ENCODE assay signal across 1 cellular context in genomic region chr4:40205259-40206198, GRCh38.
TF ChIP-seq lines count a peak whose summit lies in the region.

No MANE protein-coding gene starts in this region.

TF ChIP-seq in K562, 482 proteins besides CTCF, POLR2A, EP300 and RAD21 (continued from another document and continues in another):
- TF ChIP-seq MLLT1 (IDR thresholded peaks at IDR 0.05) (peak; percentile 80 to 89), RBBP5 (IDR thresholded peaks at IDR 0.05; ENCODE audit: borderline replicate concordance, insufficient read depth, low read length, poor library complexity, severe bottlenecking) (no peak), ZNF41 (CRISPR knock-in tag; conservative IDR thresholded peaks at IDR 0.05) (no peak), BCOR (IDR thresholded peaks at IDR 0.05) (peak; percentile 47; the same call in 1 of the 2 replicates), ZNF561 (CRISPR knock-in tag; conservative IDR thresholded peaks at IDR 0.05) (no peak), COPS2 (conservative IDR thresholded peaks at IDR 0.05) (no peak), PTBP1 (IDR thresholded peaks at IDR 0.05; ENCODE audit: low read depth, low read length) (no peak), CAMTA2 (CRISPR knock-in tag; conservative IDR thresholded peaks at IDR 0.05) (no peak), HDAC2 (IDR thresholded peaks at IDR 0.05) (peak; percentile 78), NFRKB (IDR thresholded peaks at IDR 0.05; ENCODE audit: low read depth) (0 out of 2 replicates have a peak, but pooled peaks have one; percentile 75), RCOR1 (IDR thresholded peaks at IDR 0.05; ENCODE audit: borderline replicate concordance in 1 of 2, low read depth in 2 of 2, low read length in 2 of 2) (peak in 1 of 2 experiments; percentile 60; a peak in 1 of 4 replicates), RBM22 (IDR thresholded peaks at IDR 0.05; ENCODE audit: low read depth, low read length, poor library complexity, severe bottlenecking) (no peak), HEY1 (CRISPR knock-in tag; IDR thresholded peaks at IDR 0.05; ENCODE audit: borderline replicate concordance) (peak; percentile 80; the same call in 1 of the 2 replicates), ZNF165 (CRISPR knock-in tag; IDR thresholded peaks at IDR 0.05; ENCODE audit: borderline replicate concordance) (no peak), HIVEP1 (CRISPR knock-in tag; IDR thresholded peaks at IDR 0.05) (no peak), ETV1 (tag; conservative IDR thresholded peaks at IDR 0.05; ENCODE audit: low read depth) (peak; percentile 77), PHTF2 (CRISPR knock-in tag; IDR thresholded peaks at IDR 0.05) (no peak), PATZ1 (CRISPR knock-in tag; IDR thresholded peaks at IDR 0.05; ENCODE audit: borderline replicate concordance) (no peak), ZMIZ1 (IDR thresholded peaks at IDR 0.05; ENCODE audit: low read depth in 2 of 2, low read length in 2 of 2) (peak in 1 of 2 experiments; percentile 61; a peak in 2 of 4 replicates), POLR2AphosphoS2 (IDR thresholded peaks at IDR 0.05; ENCODE audit: low read length) (no peak; the same call in 1 of the 2 replicates), ELF2 (CRISPR knock-in tag; IDR thresholded peaks at IDR 0.05) (no peak), NFE2L1 (tag; IDR thresholded peaks at IDR 0.05; ENCODE audit: borderline replicate concordance, low read depth) (peak; percentile 8; the same call in 1 of the 2 replicates), FIP1L1 (IDR thresholded peaks at IDR 0.05; ENCODE audit: low read depth, low read length, poor library complexity, severe bottlenecking) (no peak), TGIF2 (CRISPR knock-in tag; IDR thresholded peaks at IDR 0.05) (no peak), BCLAF1 (IDR thresholded peaks at IDR 0.05; ENCODE audit: borderline replicate concordance in 1 of 2, control insufficient read depth in 1 of 2, low read depth in 2 of 2, low read length in 1 of 2) (no peak), YY1 (IDR thresholded peaks at IDR 0.05; ENCODE audit: borderline replicate concordance in 1 of 3, control insufficient read depth in 1 of 3, extremely low read depth in 1 of 3, insufficient read depth in 3 of 3, insufficient read length in 1 of 3, insufficient replicate concordance in 2 of 3, low read depth in 1 of 3, low read length in 2 of 3) (peak in 1 of 3 experiments; percentile 15), PTRF (tag; IDR thresholded peaks at IDR 0.05) (no peak)
- TF ChIP-seq, protein P1, sequence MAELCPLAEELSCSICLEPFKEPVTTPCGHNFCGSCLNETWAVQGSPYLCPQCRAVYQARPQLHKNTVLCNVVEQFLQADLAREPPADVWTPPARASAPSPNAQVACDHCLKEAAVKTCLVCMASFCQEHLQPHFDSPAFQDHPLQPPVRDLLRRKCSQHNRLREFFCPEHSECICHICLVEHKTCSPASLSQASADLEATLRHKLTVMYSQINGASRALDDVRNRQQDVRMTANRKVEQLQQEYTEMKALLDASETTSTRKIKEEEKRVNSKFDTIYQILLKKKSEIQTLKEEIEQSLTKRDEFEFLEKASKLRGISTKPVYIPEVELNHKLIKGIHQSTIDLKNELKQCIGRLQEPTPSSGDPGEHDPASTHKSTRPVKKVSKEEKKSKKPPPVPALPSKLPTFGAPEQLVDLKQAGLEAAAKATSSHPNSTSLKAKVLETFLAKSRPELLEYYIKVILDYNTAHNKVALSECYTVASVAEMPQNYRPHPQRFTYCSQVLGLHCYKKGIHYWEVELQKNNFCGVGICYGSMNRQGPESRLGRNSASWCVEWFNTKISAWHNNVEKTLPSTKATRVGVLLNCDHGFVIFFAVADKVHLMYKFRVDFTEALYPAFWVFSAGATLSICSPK (IDR thresholded peaks at IDR 0.05; ENCODE audit: borderline replicate concordance): no peak
- TF ChIP-seq, protein P2, sequence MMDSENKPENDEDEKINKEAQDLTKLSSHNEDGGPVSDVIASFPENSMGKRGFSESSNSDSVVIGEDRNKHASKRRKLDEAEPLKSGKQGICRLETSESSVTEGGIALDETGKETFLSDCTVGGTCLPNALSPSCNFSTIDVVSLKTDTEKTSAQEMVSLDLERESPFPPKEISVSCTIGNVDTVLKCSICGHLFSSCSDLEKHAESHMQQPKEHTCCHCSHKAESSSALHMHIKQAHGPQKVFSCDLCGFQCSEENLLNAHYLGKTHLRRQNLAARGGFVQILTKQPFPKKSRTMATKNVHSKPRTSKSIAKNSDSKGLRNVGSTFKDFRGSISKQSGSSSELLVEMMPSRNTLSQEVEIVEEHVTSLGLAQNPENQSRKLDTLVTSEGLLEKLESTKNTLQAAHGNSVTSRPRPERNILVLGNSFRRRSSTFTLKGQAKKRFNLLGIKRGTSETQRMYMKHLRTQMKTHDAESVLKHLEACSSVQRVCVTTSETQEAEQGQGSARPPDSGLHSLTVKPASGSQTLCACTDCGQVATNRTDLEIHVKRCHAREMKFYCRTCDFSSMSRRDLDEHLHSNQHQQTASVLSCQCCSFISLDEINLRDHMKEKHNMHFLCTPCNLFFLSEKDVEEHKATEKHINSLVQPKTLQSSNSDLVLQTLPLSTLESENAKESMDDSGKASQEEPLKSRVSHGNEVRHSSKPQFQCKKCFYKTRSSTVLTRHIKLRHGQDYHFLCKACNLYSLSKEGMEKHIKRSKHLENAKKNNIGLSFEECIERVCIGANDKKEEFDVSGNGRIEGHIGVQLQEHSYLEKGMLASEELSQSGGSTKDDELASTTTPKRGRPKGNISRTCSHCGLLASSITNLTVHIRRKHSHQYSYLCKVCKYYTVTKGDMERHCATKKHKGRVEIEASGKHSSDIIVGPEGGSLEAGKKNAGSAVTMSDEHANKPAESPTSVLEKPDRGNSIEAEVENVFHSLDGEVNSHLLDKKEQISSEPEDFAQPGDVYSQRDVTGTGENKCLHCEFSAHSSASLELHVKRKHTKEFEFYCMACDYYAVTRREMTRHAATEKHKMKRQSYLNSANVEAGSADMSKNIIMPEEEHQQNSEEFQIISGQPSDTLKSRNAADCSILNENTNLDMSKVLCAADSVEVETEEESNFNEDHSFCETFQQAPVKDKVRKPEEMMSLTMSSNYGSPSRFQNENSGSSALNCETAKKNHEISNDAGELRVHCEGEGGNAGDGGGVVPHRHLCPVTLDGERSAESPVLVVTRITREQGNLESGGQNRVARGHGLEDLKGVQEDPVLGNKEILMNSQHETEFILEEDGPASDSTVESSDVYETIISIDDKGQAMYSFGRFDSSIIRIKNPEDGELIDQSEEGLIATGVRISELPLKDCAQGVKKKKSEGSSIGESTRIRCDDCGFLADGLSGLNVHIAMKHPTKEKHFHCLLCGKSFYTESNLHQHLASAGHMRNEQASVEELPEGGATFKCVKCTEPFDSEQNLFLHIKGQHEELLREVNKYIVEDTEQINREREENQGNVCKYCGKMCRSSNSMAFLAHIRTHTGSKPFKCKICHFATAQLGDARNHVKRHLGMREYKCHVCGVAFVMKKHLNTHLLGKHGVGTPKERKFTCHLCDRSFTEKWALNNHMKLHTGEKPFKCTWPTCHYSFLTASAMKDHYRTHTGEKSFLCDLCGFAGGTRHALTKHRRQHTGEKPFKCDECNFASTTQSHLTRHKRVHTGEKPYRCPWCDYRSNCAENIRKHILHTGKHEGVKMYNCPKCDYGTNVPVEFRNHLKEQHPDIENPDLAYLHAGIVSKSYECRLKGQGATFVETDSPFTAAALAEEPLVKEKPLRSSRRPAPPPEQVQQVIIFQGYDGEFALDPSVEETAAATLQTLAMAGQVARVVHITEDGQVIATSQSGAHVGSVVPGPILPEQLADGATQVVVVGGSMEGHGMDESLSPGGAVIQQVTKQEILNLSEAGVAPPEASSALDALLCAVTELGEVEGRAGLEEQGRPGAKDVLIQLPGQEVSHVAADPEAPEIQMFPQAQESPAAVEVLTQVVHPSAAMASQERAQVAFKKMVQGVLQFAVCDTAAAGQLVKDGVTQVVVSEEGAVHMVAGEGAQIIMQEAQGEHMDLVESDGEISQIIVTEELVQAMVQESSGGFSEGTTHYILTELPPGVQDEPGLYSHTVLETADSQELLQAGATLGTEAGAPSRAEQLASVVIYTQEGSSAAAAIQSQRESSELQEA (IDR thresholded peaks at IDR 0.05; ENCODE audit: low read depth): no peak
- TF ChIP-seq, protein P3, sequence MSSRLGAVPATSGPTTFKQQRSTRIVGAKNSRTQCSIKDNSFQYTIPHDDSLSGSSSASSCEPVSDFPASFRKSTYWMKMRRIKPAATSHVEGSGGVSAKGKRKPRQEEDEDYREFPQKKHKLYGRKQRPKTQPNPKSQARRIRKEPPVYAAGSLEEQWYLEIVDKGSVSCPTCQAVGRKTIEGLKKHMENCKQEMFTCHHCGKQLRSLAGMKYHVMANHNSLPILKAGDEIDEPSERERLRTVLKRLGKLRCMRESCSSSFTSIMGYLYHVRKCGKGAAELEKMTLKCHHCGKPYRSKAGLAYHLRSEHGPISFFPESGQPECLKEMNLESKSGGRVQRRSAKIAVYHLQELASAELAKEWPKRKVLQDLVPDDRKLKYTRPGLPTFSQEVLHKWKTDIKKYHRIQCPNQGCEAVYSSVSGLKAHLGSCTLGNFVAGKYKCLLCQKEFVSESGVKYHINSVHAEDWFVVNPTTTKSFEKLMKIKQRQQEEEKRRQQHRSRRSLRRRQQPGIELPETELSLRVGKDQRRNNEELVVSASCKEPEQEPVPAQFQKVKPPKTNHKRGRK (tag; IDR thresholded peaks at IDR 0.05): no peak
- TF ChIP-seq, protein P4, sequence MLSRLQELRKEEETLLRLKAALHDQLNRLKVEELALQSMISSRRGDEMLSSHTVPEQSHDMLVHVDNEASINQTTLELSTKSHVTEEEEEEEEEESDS (CRISPR knock-in tag; IDR thresholded peaks at IDR 0.05): no peak
- TF ChIP-seq, protein P5, sequence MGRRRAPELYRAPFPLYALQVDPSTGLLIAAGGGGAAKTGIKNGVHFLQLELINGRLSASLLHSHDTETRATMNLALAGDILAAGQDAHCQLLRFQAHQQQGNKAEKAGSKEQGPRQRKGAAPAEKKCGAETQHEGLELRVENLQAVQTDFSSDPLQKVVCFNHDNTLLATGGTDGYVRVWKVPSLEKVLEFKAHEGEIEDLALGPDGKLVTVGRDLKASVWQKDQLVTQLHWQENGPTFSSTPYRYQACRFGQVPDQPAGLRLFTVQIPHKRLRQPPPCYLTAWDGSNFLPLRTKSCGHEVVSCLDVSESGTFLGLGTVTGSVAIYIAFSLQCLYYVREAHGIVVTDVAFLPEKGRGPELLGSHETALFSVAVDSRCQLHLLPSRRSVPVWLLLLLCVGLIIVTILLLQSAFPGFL (CRISPR knock-in tag; IDR thresholded peaks at IDR 0.05): no peak
